In the genomic region with DNA sequence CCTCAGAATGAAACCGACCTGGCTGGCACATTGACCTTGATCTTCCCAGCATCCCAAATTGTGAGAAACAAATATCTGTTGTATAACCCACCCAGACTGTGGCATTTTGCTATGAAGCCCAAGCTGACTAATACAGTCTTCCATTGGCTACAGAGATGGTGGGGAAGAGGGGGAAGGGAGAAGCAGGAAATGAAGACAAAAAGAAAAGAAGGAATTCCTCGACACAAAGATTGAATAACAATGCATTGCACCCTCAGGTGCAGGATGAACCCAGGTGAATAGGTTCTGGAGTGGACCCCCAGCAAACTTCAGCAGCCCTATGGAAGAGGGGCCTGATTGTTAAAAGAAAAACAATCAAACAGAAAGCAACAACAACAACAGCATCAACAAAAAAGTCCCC, we compare ENCODE assay signal across 31 cellular contexts.
"Had no signal": no experiment of that assay in that cellular context is flagged by ENCODE, and none has a peak within 500 bp of the region (broad histone marks: within the 10 kb centered on the region; RNA-seq: fewer than 3 reads in every experiment).

No MANE protein-coding gene starts in this region.

- H3K4me3 Mint-ChIP-seq: activated CD4-positive, alpha-beta T cell treated with anti-CD3 and anti-CD28 coated beads, Interleukin-2, amount 10 ng/mL, durations not matched to agents 7 days and 5 days; activated CD8-positive, alpha-beta T cell treated with anti-CD3 and anti-CD28 coated beads, Interleukin-2, amount 10 ng/mL, durations not matched to agents 7 days and 5 days; activated naive CD4-positive, alpha-beta T cell treated with anti-CD3 and anti-CD28 coated beads, Interleukin-2, amount 50 U/mL, for 24 hours; activated naive CD8-positive, alpha-beta T cell treated with anti-CD3 and anti-CD28 coated beads, Interleukin-2, amount 10 ng/mL, durations not matched to agents 7 days and 5 days; activated T-cell treated with anti-CD3 and anti-CD28 coated beads, Interleukin-2, amount 50 U/mL, for 24 hours had no signal

- H2AFZ ChIP-seq: PC-9 had no signal

- H3K4me2 ChIP-seq: PC-9 had no signal

- DNase-seq: activated CD4-positive, alpha-beta T cell treated with anti-CD3 and anti-CD28 coated beads, Interleukin-2, amount 10 ng/mL, durations not matched to agents 7 days and 5 days; activated CD4-positive, alpha-beta T cell treated with anti-CD3 and anti-CD28 coated beads, Interleukin-2, amount 50 U/mL, for 48 hours; activated CD8-positive, alpha-beta T cell treated with anti-CD3 and anti-CD28 coated beads, Interleukin-2, amount 10 ng/mL, durations not matched to agents 7 days and 5 days; activated gamma-delta T cell; activated naive CD4-positive, alpha-beta T cell treated with Interleukin-2 at 50 U/mL for 16 hours; activated naive CD8-positive, alpha-beta T cell treated with anti-CD3 and anti-CD28 coated beads, Interleukin-2, amount 10 ng/mL, durations not matched to agents 7 days and 5 days; activated T-cell treated with anti-CD3 and anti-CD28 coated beads, Interleukin-2, amount 50 U/mL, for 24 hours; amygdala; Kasumi-1; MG63; NCI-H1048; NCI-H1105 treated with DMSO at 0.1 percent for 48 hours; NCI-H1436; NCI-H1694; NCI-H1930; NCI-H2081 treated with DMSO at 0.1 percent for 48 hours; NCI-H226; NCI-H524 treated with DMSO at 0.1 percent for 48 hours; NK-92 treated with Interleukin-12 subunit alpha and Interleukin-12 subunit beta, amount 100 ng/mL, for 24 hours; PC-9; SW 1271; T-helper 1 cell; T-helper 2 cell; T-helper 9 cell had no signal

- H3K36me3 ChIP-seq: ascending aorta, cardiac muscle cell, MG63 had no signal

- H3K4me3 ChIP-seq: ascending aorta, cardiac muscle cell, MG63, PC-9 had no signal

- H3K27me3 Mint-ChIP-seq: activated CD4-positive, alpha-beta T cell treated with anti-CD3 and anti-CD28 coated beads, Interleukin-2, amount 10 ng/mL, durations not matched to agents 7 days and 5 days; activated naive CD4-positive, alpha-beta T cell treated with anti-CD3 and anti-CD28 coated beads, Interleukin-2, amount 50 U/mL, for 24 hours; activated naive CD8-positive, alpha-beta T cell treated with anti-CD3 and anti-CD28 coated beads, Interleukin-2, amount 10 ng/mL, durations not matched to agents 7 days and 5 days; activated T-cell treated with anti-CD3 and anti-CD28 coated beads, Interleukin-2, amount 50 U/mL, for 24 hours had no signal

- H3K27ac Mint-ChIP-seq: activated CD4-positive, alpha-beta T cell treated with anti-CD3 and anti-CD28 coated beads, Interleukin-2, amount 10 ng/mL, durations not matched to agents 7 days and 5 days; activated CD8-positive, alpha-beta T cell treated with anti-CD3 and anti-CD28 coated beads, Interleukin-2, amount 10 ng/mL, durations not matched to agents 7 days and 5 days; activated naive CD4-positive, alpha-beta T cell treated with anti-CD3 and anti-CD28 coated beads, Interleukin-2, amount 50 U/mL, for 24 hours; activated naive CD8-positive, alpha-beta T cell treated with anti-CD3 and anti-CD28 coated beads, Interleukin-2, amount 10 ng/mL, durations not matched to agents 7 days and 5 days; activated T-cell treated with anti-CD3 and anti-CD28 coated beads, Interleukin-2, amount 50 U/mL, for 24 hours; activated T-helper 2 cell treated with anti-CD3 and anti-CD28 coated beads, Interferon-gamma antibody, Interleukin-2, Interleukin-4, amounts not matched to agents 10 μg/mL and 5 μg/mL and 100 μg/mL, durations not matched to agents 14 hours and 24 hours and 36 hours had no signal

- H3K27me3 ChIP-seq: ascending aorta, cardiac muscle cell, MG63 had no signal

- H3K27ac ChIP-seq: ascending aorta, cardiac muscle cell, PC-9, RWPE1, VCaP had no signal

- ATAC-seq: activated CD8-positive, alpha-beta T cell treated with anti-CD3 and anti-CD28 coated beads, Interleukin-2, amount 10 ng/mL, durations not matched to agents 7 days and 5 days; Right ventricle myocardium inferior had no signal

- H3K4me1 ChIP-seq: ascending aorta had no signal

- H3K4me1 Mint-ChIP-seq: activated CD4-positive, alpha-beta T cell treated with anti-CD3 and anti-CD28 coated beads, Interleukin-2, amount 10 ng/mL, durations not matched to agents 7 days and 5 days; activated naive CD4-positive, alpha-beta T cell treated with anti-CD3 and anti-CD28 coated beads, Interleukin-2, amount 50 U/mL, for 24 hours; activated naive CD8-positive, alpha-beta T cell treated with anti-CD3 and anti-CD28 coated beads, Interleukin-2, amount 10 ng/mL, durations not matched to agents 7 days and 5 days had no signal
